35 cellular contexts compared by ENCODE assay signal in genomic region chr2:377414-377813, GRCh38.
"Had no signal": no experiment of that assay in that cellular context is flagged by ENCODE, and none has a peak within 500 bp of the region (broad histone marks: within the 10 kb centered on the region; RNA-seq: fewer than 3 reads in every experiment).

No MANE protein-coding gene starts in this region.

- H3K36me3 ChIP-seq: MG63 had no signal

- H3K4me3 ChIP-seq: MG63 had no signal

- H3K27me3 ChIP-seq: MG63 had no signal

- DNase-seq: Karpas-422, Kasumi-1, MG63, MM.1S, MV-4-11, NCI-H1048, NCI-H1092, NCI-H1092 treated with DMSO at 0.1 percent for 48 hours, NCI-H1105, NCI-H1105 treated with DMSO at 0.1 percent for 48 hours, NCI-H1417, NCI-H1436, NCI-H1436 treated with DMSO at 0.1 percent for 48 hours, NCI-H146, NCI-H1694, NCI-H1694 treated with DMSO at 0.1 percent for 48 hours, NCI-H187, NCI-H187 treated with DMSO at 0.1 percent for 48 hours, NCI-H1930, NCI-H2029, NCI-H2029 treated with DMSO at 0.1 percent for 48 hours, NCI-H2081, NCI-H2081 treated with DMSO at 0.1 percent for 48 hours, NCI-H2107, NCI-H2171, NCI-H2171 treated with DMSO at 0.1 percent for 48 hours, NCI-H2227 treated with DMSO at 0.1 percent for 48 hours, NCI-H226, NCI-H345, NCI-H446, NCI-H446 treated with DMSO at 0.1 percent for 48 hours, NCI-H510A, NCI-H510A treated with DMSO at 0.1 percent for 48 hours, NCI-H524, NCI-H524 treated with DMSO at 0.1 percent for 48 hours had no signal
